26 cellular contexts compared by ENCODE assay signal in genomic region chr13:83810136-83810535, GRCh38.
DNase-seq lines count a peak whose midpoint lies in the region; ATAC-seq lines count a peak whose summit lies in the region.
"Had no signal": no experiment of that assay in that cellular context is flagged by ENCODE, and none has a peak within 500 bp of the region (broad histone marks: within the 10 kb centered on the region; RNA-seq: fewer than 3 reads in every experiment).

No MANE protein-coding gene starts in this region.

- peaks cover 0 to 4% (median under 1%) of the 10 kb centered on the region in 8 donors for H3K9me3 Mint-ChIP-seq in CD4-positive, alpha-beta memory T cell
- H3K9me3 Mint-ChIP-seq in activated CD8-positive, alpha-beta T cell treated with anti-CD3 and anti-CD28 coated beads, Interleukin-2, amount 10 ng/mL, durations not matched to agents 7 days and 5 days (ENCODE audit: insufficient read depth): peaks cover 4% of the 10 kb centered on the region

- H3K4me3 ChIP-seq in CD4-positive, alpha-beta memory T cell (ENCODE audit: low read length in 2 of 2): no peak overlapping the region
- H3K4me3 ChIP-seq: GM23248, SJSA1 had no signal

- H3K27ac Mint-ChIP-seq in CD4-positive, alpha-beta memory T cell: no peak overlapping the region
- H3K27ac Mint-ChIP-seq in activated CD8-positive, alpha-beta T cell treated with anti-CD3 and anti-CD28 coated beads, Interleukin-2, amount 10 ng/mL, durations not matched to agents 7 days and 5 days: no peak overlapping the region
- H3K27ac Mint-ChIP-seq: B cell; CD8-positive, alpha-beta memory T cell; IgD-negative memory B cell had no signal

- CTCF ChIA-PET in CD4-positive, alpha-beta memory T cell (lab: Charles Lee; ENCODE audit: partially characterized antibody): no interaction called here
- CTCF ChIA-PET in activated CD8-positive, alpha-beta T cell treated with anti-CD3 and anti-CD28 coated beads, Interleukin-2, amount 10 ng/mL, durations not matched to agents 7 days and 5 days (lab: Charles Lee): no interaction called here

- POLR2A ChIA-PET in CD4-positive, alpha-beta memory T cell (lab: Charles Lee; ENCODE audit: partially characterized antibody): no interaction called here
- POLR2A ChIA-PET in activated CD8-positive, alpha-beta T cell treated with anti-CD3 and anti-CD28 coated beads, Interleukin-2, amount 10 ng/mL, durations not matched to agents 7 days and 5 days (lab: Charles Lee): no interaction called here

- H3K27ac ChIP-seq in cingulate gyrus (ENCODE audit: low read depth, low read length): peak overlapping the region; percentile 50
- no peak overlapping the region for H3K27ac ChIP-seq in CD4-positive, alpha-beta memory T cell (ENCODE audit: low read depth, low read length)
- H3K27ac ChIP-seq: C4-2B, GM23248, KMS-11, SJSA1 had no signal

- peak; percentile 74 for DNase-seq in medulla oblongata (ENCODE audit: extremely low spot score)
- DNase-seq in putamen (ENCODE audit: low spot score): peak; percentile 71
- DNase-seq in NCI-H82 treated with DMSO at 0.1 percent for 48 hours (lab: John Stamatoyannopoulos, UW; ENCODE audit: unreplicated experiment): no peak
- no peak for DNase-seq in CD4-positive, alpha-beta memory T cell
- no peak for DNase-seq in activated CD8-positive, alpha-beta T cell treated with anti-CD3 and anti-CD28 coated beads, Interleukin-2, amount 10 ng/mL, durations not matched to agents 7 days and 5 days
- DNase-seq: Calu3; CD8-positive, alpha-beta memory T cell; DMS79 treated with DMSO at 0.1 percent for 48 hours; GF-D8; GM23248; H7; NCI-H1048; NCI-H1417; NCI-H1694; NCI-H2029 treated with DMSO at 0.1 percent for 48 hours; NCI-H2227 treated with DMSO at 0.1 percent for 48 hours; NCI-H526 treated with DMSO at 0.1 percent for 48 hours; Right ventricle myocardium superior; RPMI8226 had no signal

- H3K36me3 Mint-ChIP-seq in CD4-positive, alpha-beta memory T cell: no peaks in the 10 kb centered on the region
- H3K36me3 Mint-ChIP-seq in activated CD8-positive, alpha-beta T cell treated with anti-CD3 and anti-CD28 coated beads, Interleukin-2, amount 10 ng/mL, durations not matched to agents 7 days and 5 days (ENCODE audit: low read depth): no peaks in the 10 kb centered on the region
- H3K36me3 Mint-ChIP-seq: CD8-positive, alpha-beta memory T cell; IgD-negative memory B cell had no signal

- no peaks in the 10 kb centered on the region for H3K4me1 Mint-ChIP-seq in CD4-positive, alpha-beta memory T cell
- no peaks in the 10 kb centered on the region for H3K4me1 Mint-ChIP-seq in activated CD8-positive, alpha-beta T cell treated with anti-CD3 and anti-CD28 coated beads, Interleukin-2, amount 10 ng/mL, durations not matched to agents 7 days and 5 days (ENCODE audit: low read depth)
- H3K4me1 Mint-ChIP-seq: B cell; CD8-positive, alpha-beta memory T cell; IgD-negative memory B cell had no signal

- H3K27me3 ChIP-seq in CD4-positive, alpha-beta memory T cell (ENCODE audit: insufficient read depth, low read length): no peaks in the 10 kb centered on the region
- H3K27me3 ChIP-seq: SJSA1 had no signal

- no peak overlapping the region for H3K4me3 Mint-ChIP-seq in CD4-positive, alpha-beta memory T cell
- no peak overlapping the region for H3K4me3 Mint-ChIP-seq in activated CD8-positive, alpha-beta T cell treated with anti-CD3 and anti-CD28 coated beads, Interleukin-2, amount 10 ng/mL, durations not matched to agents 7 days and 5 days
- H3K4me3 Mint-ChIP-seq: B cell; CD8-positive, alpha-beta memory T cell; IgD-negative memory B cell had no signal

- H3K4me1 ChIP-seq in CD4-positive, alpha-beta memory T cell (ENCODE audit: insufficient read depth, low read length): no peaks in the 10 kb centered on the region
- H3K4me1 ChIP-seq: SJSA1 had no signal

- H3K27me3 Mint-ChIP-seq in CD4-positive, alpha-beta memory T cell: no peaks in the 10 kb centered on the region
- no peaks in the 10 kb centered on the region for H3K27me3 Mint-ChIP-seq in activated CD8-positive, alpha-beta T cell treated with anti-CD3 and anti-CD28 coated beads, Interleukin-2, amount 10 ng/mL, durations not matched to agents 7 days and 5 days (ENCODE audit: low read depth)
- H3K27me3 Mint-ChIP-seq: B cell; CD8-positive, alpha-beta memory T cell; IgD-negative memory B cell had no signal

- H3K9me3 ChIP-seq in CD4-positive, alpha-beta memory T cell (ENCODE audit: control insufficient read depth in 1 of 2, low read length in 2 of 2): no peaks in the 10 kb centered on the region

- no peaks in the 10 kb centered on the region for H3K36me3 ChIP-seq in CD4-positive, alpha-beta memory T cell (ENCODE audit: insufficient read depth, low read length)
- H3K36me3 ChIP-seq: SJSA1 had no signal

- intact Hi-C loops in CD4-positive, alpha-beta memory T cell (cut with micrococcal nuclease): no loop called here

- no peak for ATAC-seq in HG03457 (IDR thresholded peaks at IDR 0.05; ENCODE audit: unreplicated experiment)
- no peak for ATAC-seq in activated CD8-positive, alpha-beta T cell treated with anti-CD3 and anti-CD28 coated beads, Interleukin-2, amount 10 ng/mL, durations not matched to agents 7 days and 5 days

Comparison
In these comparisons a context has a peak if more than half of its experiments do, and no peak if none do; other contexts are left out.
1. DNase-seq: peak in medulla oblongata (single experiment) and putamen (single experiment); none in NCI-H82 treated with DMSO at 0.1 percent for 48 hours (single experiment), CD4-positive, alpha-beta memory T cell (0 of 5) and activated CD8-positive, alpha-beta T cell treated with anti-CD3 and anti-CD28 coated beads, Interleukin-2, amount 10 ng/mL, durations not matched to agents 7 days and 5 days (single experiment).